Comparison of ENCODE assay signal across 14 cellular contexts in genomic region chr7:106774213-106774767, GRCh38.
"Had no signal": no experiment of that assay in that cellular context is flagged by ENCODE, and none has a peak within 500 bp of the region (broad histone marks: within the 10 kb centered on the region; RNA-seq: fewer than 3 reads in every experiment).

No MANE protein-coding gene starts in this region.

- H3K27ac Mint-ChIP-seq: activated naive CD4-positive, alpha-beta T cell treated with anti-CD3 and anti-CD28 coated beads for 36 hours; activated T-helper 1 cell treated with anti-CD3 and anti-CD28 coated beads, Interleukin-12 subunit alpha, Interleukin-12 subunit beta, Interleukin-2, Interleukin-4 antibody, amounts not matched to agents 30 ng/mL and 10 ng/mL and 1 ng/mL, durations not matched to agents 14 hours and 24 hours and 36 hours; memory B cell; nephron had no signal

- H3K4me3 ChIP-seq: body of pancreas, esophagus muscularis mucosa, left ventricle myocardium inferior, pancreas, upper lobe of right lung had no signal

- H3K36me3 ChIP-seq: esophagus muscularis mucosa, left ventricle myocardium inferior, pancreas, upper lobe of right lung had no signal

- H3K27me3 ChIP-seq: body of pancreas, esophagus muscularis mucosa, foreskin keratinocyte, pancreas, upper lobe of right lung had no signal

- FAIRE-seq: endometrium, keratinocyte, pancreas had no signal

- H3K9me3 Mint-ChIP-seq: activated naive CD4-positive, alpha-beta T cell treated with anti-CD3 and anti-CD28 coated beads for 36 hours; memory B cell; nephron had no signal

- H3K4me1 ChIP-seq: body of pancreas, left ventricle myocardium inferior, pancreas, upper lobe of right lung had no signal

- H3K4me3 Mint-ChIP-seq: activated naive CD4-positive, alpha-beta T cell treated with anti-CD3 and anti-CD28 coated beads for 36 hours; activated T-helper 1 cell treated with anti-CD3 and anti-CD28 coated beads, Interleukin-12 subunit alpha, Interleukin-12 subunit beta, Interleukin-2, Interleukin-4 antibody, amounts not matched to agents 30 ng/mL and 10 ng/mL and 1 ng/mL, durations not matched to agents 14 hours and 24 hours and 36 hours; memory B cell; nephron had no signal

- H3K36me3 Mint-ChIP-seq: memory B cell had no signal

- DNase-seq: activated CD8-positive, alpha-beta memory T cell treated with anti-CD3 and anti-CD28 coated beads, Interleukin-2, amount 50 U/mL, for 4 hours; body of pancreas; foreskin keratinocyte; head of caudate nucleus; left ventricle myocardium inferior; pancreas; upper lobe of right lung had no signal

- H3K9me3 ChIP-seq: body of pancreas, esophagus muscularis mucosa, left ventricle myocardium inferior, pancreas, upper lobe of right lung had no signal

- H3K4me1 Mint-ChIP-seq: nephron had no signal

- ATAC-seq: body of pancreas, foreskin keratinocyte, pancreas had no signal

- H3K27ac ChIP-seq: body of pancreas, esophagus muscularis mucosa, foreskin keratinocyte, left ventricle myocardium inferior, pancreas, upper lobe of right lung had no signal
